8 cellular contexts compared by ENCODE assay signal in genomic region chr7:104923010-104923421, GRCh38.
DNase-seq lines count a peak whose midpoint lies in the region; ATAC-seq and TF ChIP-seq lines count a peak whose summit lies in the region.

No MANE protein-coding gene starts in this region.

- TF ChIP-seq CTCF in WI38 (IDR thresholded peaks at IDR 0.05; ENCODE audit: low read depth, low read length): peak; percentile 65

- DNase-seq in AML-193 (lab: John Stamatoyannopoulos, UW) (peak; percentile 85 to 93), NCI-H2171 (lab: John Stamatoyannopoulos, UW) (peak; percentile 29), caudate nucleus (lab: John Stamatoyannopoulos, UW) (peak in 27 of 61 donors; percentile 7 to 53 (median 19)), left kidney (ENCODE audit: low read depth, low spot score) (peak; percentile 93)
- DNase-seq in stimulated activated CD4-positive, alpha-beta T cell treated with anti-CD3 and anti-CD28 coated beads, TNF-alpha, amount 100 ng/mL, for 24 hours (ENCODE audit: low read depth in 3 of 3): peak; percentile 50 to 64 (median 61)

- no peak overlapping the region for H3K4me3 ChIP-seq in WI38 (ENCODE audit: low read depth, low read length)

- H3K27ac ChIP-seq in caudate nucleus (ENCODE audit: low read depth, low read length): peak overlapping the region; percentile 1

- ATAC-seq in GM18873 (IDR thresholded peaks at IDR 0.05; ENCODE audit: low FRiP score, unreplicated experiment): peak; percentile 84
- peak; percentile 84 for ATAC-seq in HG03097 (IDR thresholded peaks at IDR 0.05; ENCODE audit: low FRiP score, unreplicated experiment)
